Comparison of ENCODE assay signal across 27 cellular contexts in genomic region chr14:88482524-88482923, GRCh38.
"Had no signal": no experiment of that assay in that cellular context is flagged by ENCODE, and none has a peak within 500 bp of the region (broad histone marks: within the 10 kb centered on the region; RNA-seq: fewer than 3 reads in every experiment).

No MANE protein-coding gene starts in this region.

- DNase-seq: activated CD4-positive, alpha-beta memory T cell treated with anti-CD3 and anti-CD28 coated beads, Interleukin-2, amount 10 ng/mL, durations not matched to agents 7 days and 5 days; activated CD4-positive, alpha-beta T cell treated with anti-CD3 and anti-CD28 coated beads for 36 hours; activated CD4-positive, alpha-beta T cell treated with anti-CD3 and anti-CD28 coated beads, Interleukin-2, amount 50 U/mL, for 1 hour; activated gamma-delta T cell; activated naive CD4-positive, alpha-beta T cell treated with anti-CD3 and anti-CD28 coated beads for 36 hours; activated T-cell treated with anti-CD3 and anti-CD28 coated beads for 4 hours; activated T-cell treated with anti-CD3 and anti-CD28 coated beads, Interleukin-2, amount 50 U/mL, for 48 hours; amygdala; Karpas-422; MM.1S; NCI-H1105; NCI-H1436; NCI-H1694 treated with DMSO at 0.1 percent for 48 hours; NCI-H2029 treated with DMSO at 0.1 percent for 48 hours; NCI-H345; NCI-H510A; NCI-H526 treated with DMSO at 0.1 percent for 48 hours; NCI-H82; T-cell; T-helper 2 cell; T1000 had no signal

- H3K4me3 ChIP-seq: SK-N-MC had no signal

- H3K4me3 Mint-ChIP-seq: activated CD4-positive, alpha-beta memory T cell treated with anti-CD3 and anti-CD28 coated beads, Interleukin-2, amount 10 ng/mL, durations not matched to agents 7 days and 5 days; activated CD4-positive, alpha-beta T cell treated with anti-CD3 and anti-CD28 coated beads for 36 hours; activated naive CD4-positive, alpha-beta T cell treated with anti-CD3 and anti-CD28 coated beads for 36 hours; activated naive CD8-positive, alpha-beta T cell; activated T-helper 17 cell treated with anti-CD3 and anti-CD28 coated beads, Interleukin-2, amount 50 U/mL, for 72 hours; brain; T-cell had no signal

- H3K36me3 Mint-ChIP-seq: activated naive CD8-positive, alpha-beta T cell; T-cell had no signal

- H3K9me3 Mint-ChIP-seq: activated naive CD4-positive, alpha-beta T cell treated with anti-CD3 and anti-CD28 coated beads for 36 hours; activated T-helper 17 cell treated with anti-CD3 and anti-CD28 coated beads, Interleukin-2, amount 50 U/mL, for 72 hours; brain; T-cell had no signal

- H3K27me3 Mint-ChIP-seq: brain had no signal

- FAIRE-seq: astrocyte had no signal

- ATAC-seq: activated CD4-positive, alpha-beta T cell treated with anti-CD3 and anti-CD28 coated beads for 36 hours; activated T-helper 17 cell treated with anti-CD3 and anti-CD28 coated beads, Interleukin-2, amount 50 U/mL, for 72 hours; T-cell had no signal

- H3K27ac Mint-ChIP-seq: activated CD4-positive, alpha-beta memory T cell treated with anti-CD3 and anti-CD28 coated beads, Interleukin-2, amount 10 ng/mL, durations not matched to agents 7 days and 5 days; activated CD4-positive, alpha-beta T cell treated with anti-CD3 and anti-CD28 coated beads for 36 hours; activated naive CD4-positive, alpha-beta T cell treated with anti-CD3 and anti-CD28 coated beads for 36 hours; activated naive CD8-positive, alpha-beta T cell; activated T-helper 17 cell treated with anti-CD3 and anti-CD28 coated beads, Interleukin-2, amount 50 U/mL, for 72 hours; brain; T-cell had no signal

- H3K27ac ChIP-seq: SK-N-MC, VCaP had no signal

- H3K4me1 Mint-ChIP-seq: activated CD4-positive, alpha-beta memory T cell treated with anti-CD3 and anti-CD28 coated beads, Interleukin-2, amount 10 ng/mL, durations not matched to agents 7 days and 5 days; activated CD4-positive, alpha-beta T cell treated with anti-CD3 and anti-CD28 coated beads for 36 hours; activated T-helper 17 cell treated with anti-CD3 and anti-CD28 coated beads, Interleukin-2, amount 50 U/mL, for 72 hours; brain had no signal
